26 cellular contexts compared by ENCODE assay signal in genomic region chr5:51414516-51414915, GRCh38. TPM values are rescaled to one million over a fixed set of nuclear protein-coding genes. Genes with fewer than 3 reads are reported as not detected.
"Had no signal": no experiment of that assay in that cellular context is flagged by ENCODE, and none has a peak within 500 bp of the region (broad histone marks: within the 10 kb centered on the region; RNA-seq: fewer than 3 reads in every experiment).

No MANE protein-coding gene starts in this region.

- H3K4me3 ChIP-seq: cardiac muscle cell, K562 had no signal

- H3K36me3 ChIP-seq: cardiac muscle cell had no signal

- DNase-seq: activated B cell treated with CpG ODN at 0.5 μM for 24 hours; activated CD4-positive, alpha-beta T cell treated with anti-CD3 and anti-CD28 coated beads for 1 hour; activated CD4-positive, alpha-beta T cell treated with anti-CD3 and anti-CD28 coated beads, Interleukin-2, amount 10 ng/mL, durations not matched to agents 24 days and 14 days; activated CD4-positive, alpha-beta T cell treated with anti-CD3 and anti-CD28 coated beads, Interleukin-2, amount 50 U/mL, for 48 hours; activated CD8-positive, alpha-beta memory T cell treated with anti-CD3 and anti-CD28 coated beads, Interleukin-2, amount 10 ng/mL, durations not matched to agents 7 days and 5 days; activated effector memory CD4-positive, alpha-beta T cell treated with anti-CD3 and anti-CD28 coated beads, Interleukin-2, amount 50 U/mL, for 16 hours; activated naive CD4-positive, alpha-beta T cell treated with Interleukin-2 at 50 U/mL for 16 hours; activated naive CD8-positive, alpha-beta T cell treated with anti-CD3 and anti-CD28 coated beads, Interleukin-2, amount 50 U/mL, for 24 hours; activated T-cell treated with anti-CD3 and anti-CD28 coated beads, Interleukin-2, amount 50 U/mL, for 24 hours; amygdala; Karpas-422; NCI-H1105 treated with DMSO at 0.1 percent for 48 hours; NCI-H1436 treated with DMSO at 0.1 percent for 48 hours; NCI-H187; NCI-H2081; NCI-H510A treated with DMSO at 0.1 percent for 48 hours; NK-92 treated with Interleukin-12 subunit alpha and Interleukin-12 subunit beta, amount 100 ng/mL, for 24 hours; OCI-M1; SHP77 treated with DMSO at 0.1 percent for 48 hours; T-cell; T-helper 2 cell; T1000 had no signal

- H3K27ac ChIP-seq: cardiac muscle cell had no signal

- ATAC-seq: activated CD8-positive, alpha-beta memory T cell treated with anti-CD3 and anti-CD28 coated beads, Interleukin-2, amount 10 ng/mL, durations not matched to agents 7 days and 5 days; activated naive CD4-positive, alpha-beta T cell treated with anti-CD3 and anti-CD28 coated beads, Interleukin-2, amount 50 U/mL, for 72 hours; activated naive CD8-positive, alpha-beta T cell treated with anti-CD3 and anti-CD28 coated beads, Interleukin-2, amount 50 U/mL, for 24 hours; K562; T-cell had no signal

- H3K27me3 ChIP-seq: cardiac muscle cell had no signal

RNA-seq across cellular contexts. Expression of gene ISL1, which starts 31.3 kb away (rescaled TPM):
- total RNA-seq: activated B cell treated with CpG ODN at 0.5 μM for 24 hours; activated CD4-positive, alpha-beta T cell treated with anti-CD3 and anti-CD28 coated beads, Interleukin-2, amount 10 ng/mL, durations not matched to agents 24 days and 14 days; activated CD8-positive, alpha-beta memory T cell treated with anti-CD3 and anti-CD28 coated beads, Interleukin-2, amount 10 ng/mL, durations not matched to agents 7 days and 5 days; activated naive CD4-positive, alpha-beta T cell treated with anti-CD3 and anti-CD28 coated beads, Interleukin-2, amount 50 U/mL, for 72 hours; activated T-helper 1 cell treated with anti-CD3 and anti-CD28 coated beads, Interleukin-12 subunit alpha, Interleukin-12 subunit beta, Interleukin-2, Interleukin-4 antibody, amounts not matched to agents 30 ng/mL and 10 ng/mL and 1 ng/mL, durations not matched to agents 14 hours and 24 hours and 36 hours; K562; T-cell had no signal
- polyA plus RNA-seq: K562 had no signal
